In the genomic region with DNA sequence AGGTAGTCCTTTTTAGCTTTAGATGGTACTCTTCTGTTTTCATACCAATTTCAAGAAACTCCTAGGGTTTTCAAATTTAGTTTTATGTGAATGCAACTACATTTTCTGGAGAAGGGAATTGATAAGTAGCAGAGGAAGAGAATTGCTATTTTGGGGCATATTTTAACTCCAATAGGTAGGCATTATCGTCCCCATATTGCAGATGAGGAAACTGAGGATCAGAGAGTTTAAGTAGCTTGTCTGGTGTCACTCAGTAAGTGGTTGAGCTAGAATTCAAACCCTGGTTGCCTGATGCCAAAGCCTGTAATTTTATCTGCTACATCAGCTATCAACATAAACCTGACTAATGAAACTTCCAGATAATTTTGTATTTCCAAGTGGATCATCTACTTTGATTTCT, we compare ENCODE assay signal across 12 cellular contexts. TPM values are rescaled to one million over a fixed set of nuclear protein-coding genes. Genes with fewer than 3 reads are reported as not detected.
DNase-seq lines count a peak whose midpoint lies in the region; ATAC-seq and TF ChIP-seq lines count a peak whose summit lies in the region.
"Had no signal": no experiment of that assay in that cellular context is flagged by ENCODE, and none has a peak within 500 bp of the region (broad histone marks: within the 10 kb centered on the region; RNA-seq: fewer than 3 reads in every experiment).

No MANE protein-coding gene starts in this region.

- H3K36me3 ChIP-seq in CD8-positive, alpha-beta memory T cell (ENCODE audit: insufficient read depth, low read length) = no peaks in the 10 kb centered on the region
- H3K36me3 ChIP-seq in MG63 = 0 out of 2 replicates have a peak, but pooled peaks cover 2% of the 10 kb centered on the region
- H3K36me3 ChIP-seq: upper lobe of left lung had no signal

- TF ChIP-seq CTCF in MCF 10A (IDR thresholded peaks at IDR 0.05; ENCODE audit: unreplicated experiment) = no peak
- TF ChIP-seq CTCF in nephron progenitor cell (IDR thresholded peaks at IDR 0.05) = no peak

- peak overlapping the region; percentile 97 for H3K27ac ChIP-seq in CD8-positive, alpha-beta memory T cell (ENCODE audit: low read depth, low read length)

- POLR2A ChIA-PET in CD8-positive, alpha-beta memory T cell (lab: Charles Lee) = interaction anchor here (0.6 kb wide), 1 partner anchor 22 kb away, joined by 3 read pairs; no protein-coding TSS in a partner anchor
- POLR2A ChIA-PET in MCF 10A (lab: Yijun Ruan, JAX) = interaction anchor here (0.6 to 18.2 kb wide), 14 partner anchors 9 to 416 kb away, joined by 3 to 633 read pairs (median 4); no protein-coding TSS in a partner anchor

- H3K27me3 Mint-ChIP-seq in CD8-positive, alpha-beta memory T cell = peaks cover 0 to 3% of the 10 kb centered on the region in 2 donors
- no peaks in the 10 kb centered on the region for H3K27me3 Mint-ChIP-seq in MCF 10A (ENCODE audit: insufficient read depth, unreplicated experiment)
- H3K27me3 Mint-ChIP-seq in nephron progenitor cell (ENCODE audit: low read depth, poor library complexity) = no peaks in the 10 kb centered on the region

- peak overlapping the region; percentile 36 to 99 (median 92) for H3K4me3 Mint-ChIP-seq in CD8-positive, alpha-beta memory T cell
- H3K4me3 Mint-ChIP-seq in MCF 10A (ENCODE audit: unreplicated experiment) (peak overlapping the region; percentile 75), nephron progenitor cell (peak overlapping the region; percentile 97)

- H3K36me3 Mint-ChIP-seq in CD8-positive, alpha-beta memory T cell = peaks cover 0 to 29% (median 3%) of the 10 kb centered on the region in 3 donors
- H3K36me3 Mint-ChIP-seq in MCF 10A (ENCODE audit: insufficient read depth, unreplicated experiment) = peaks cover 17% of the 10 kb centered on the region
- H3K36me3 Mint-ChIP-seq in nephron progenitor cell (ENCODE audit: low read depth) = peaks cover 21% of the 10 kb centered on the region

- ATAC-seq in HG03520 (IDR thresholded peaks at IDR 0.05; ENCODE audit: unreplicated experiment) = no peak

- intact Hi-C loops in MCF 10A (cut with micrococcal nuclease) = loop anchor here (2.0 kb wide), 1 partner anchor 17 kb away; no protein-coding TSS in a partner anchor

- no peak for DNase-seq in CD8-positive, alpha-beta memory T cell
- no peak for DNase-seq in MG63
- no peak for DNase-seq in MCF 10A (ENCODE audit: unreplicated experiment)
- DNase-seq in nephron progenitor cell = no peak
- no peak for DNase-seq in hypothalamus (lab: John Stamatoyannopoulos, UW)
- no peak for DNase-seq in NCI-H446 (lab: John Stamatoyannopoulos, UW)
- no peak for DNase-seq in NCI-H1417 treated with DMSO at 0.1 percent for 48 hours (lab: John Stamatoyannopoulos, UW)
- DNase-seq: activated CD4-positive, alpha-beta T cell treated with anti-CD3 and anti-CD28 coated beads for 4 hours; NCI-H82; stimulated activated CD4-positive, alpha-beta T cell treated with anti-CD3 and anti-CD28 coated beads, Interleukin-15, amount 100 ng/mL, for 24 hours; upper lobe of left lung had no signal

- H3K9me3 ChIP-seq in CD8-positive, alpha-beta memory T cell (ENCODE audit: low read length) = no peaks in the 10 kb centered on the region
- H3K9me3 ChIP-seq in MG63 = no peaks in the 10 kb centered on the region
- H3K9me3 ChIP-seq: upper lobe of left lung had no signal

- peaks cover 57% of the 10 kb centered on the region for H3K4me1 ChIP-seq in CD8-positive, alpha-beta memory T cell (ENCODE audit: insufficient read depth, low read length)

- no peaks in the 10 kb centered on the region for H3K9me3 Mint-ChIP-seq in CD8-positive, alpha-beta memory T cell
- H3K9me3 Mint-ChIP-seq in MCF 10A (ENCODE audit: unreplicated experiment) = no peaks in the 10 kb centered on the region
- H3K9me3 Mint-ChIP-seq in nephron progenitor cell = no peaks in the 10 kb centered on the region

- H3K4me1 Mint-ChIP-seq in CD8-positive, alpha-beta memory T cell = peaks cover 68 to 86% (median 82%) of the 10 kb centered on the region in 3 donors
- H3K4me1 Mint-ChIP-seq in MCF 10A (ENCODE audit: insufficient read depth, unreplicated experiment) (peaks cover 26% of the 10 kb centered on the region), nephron progenitor cell (peaks cover 56% of the 10 kb centered on the region)

- peak overlapping the region; percentile 86 to 100 (median 96) for H3K27ac Mint-ChIP-seq in CD8-positive, alpha-beta memory T cell
- peak overlapping the region; percentile 44 for H3K27ac Mint-ChIP-seq in MCF 10A (ENCODE audit: low read depth, unreplicated experiment)
- no peak overlapping the region for H3K27ac Mint-ChIP-seq in nephron progenitor cell

- H3K27me3 ChIP-seq in CD8-positive, alpha-beta memory T cell (ENCODE audit: insufficient read depth, low read length, poor library complexity, severe bottlenecking) = no peaks in the 10 kb centered on the region
- no peaks in the 10 kb centered on the region for H3K27me3 ChIP-seq in MG63
- H3K27me3 ChIP-seq: upper lobe of left lung had no signal

- CTCF ChIA-PET in CD8-positive, alpha-beta memory T cell (lab: Charles Lee) = interaction anchor here (1.5 to 1.6 kb wide), 2 partner anchors 10 to 29 kb away, joined by 3 to 4 read pairs; no protein-coding TSS in a partner anchor
- CTCF ChIA-PET in MCF 10A (lab: Yijun Ruan, JAX) = interaction anchor here (0.6 to 2.1 kb wide), 2 partner anchors 13 to 155 kb away, joined by 3 to 8 read pairs; no protein-coding TSS in a partner anchor

- BruUV-seq in MCF 10A (replicated peaks; lab: Mats Ljungman, UMichigan) = no TSS peak

- H3K4me3 ChIP-seq in CD8-positive, alpha-beta memory T cell (ENCODE audit: low read length) = peak overlapping the region; percentile 94
- H3K4me3 ChIP-seq in MG63 = peak overlapping the region; percentile 94; the same call in 1 of the 2 replicates

RNA-seq across cellular contexts. Expression of gene NFYC, which starts 1.9 kb away (rescaled TPM):
- total RNA-seq in CD8-positive, alpha-beta memory T cell = 10 to 100 TPM; 61.3 to 61.6 TPM
- polyA plus RNA-seq in CD8-positive, alpha-beta memory T cell = 51.3 TPM
- 10.7 and 16.4 TPM in 2 replicates for total RNA-seq in MG63 (2014; rRNA removed; shearing (Covaris generic); ENCODE audit: low replicate concordance)
- 66.4 and 69.6 TPM in 2 replicates for total RNA-seq in MCF 10A (2022)

RNA-seq across cellular contexts. Expression of gene RIMS3, which starts 27.9 kb away (rescaled TPM):
- 1 to 10 TPM; 1.4 to 1.7 TPM for total RNA-seq in CD8-positive, alpha-beta memory T cell
- 5.4 TPM for polyA plus RNA-seq in CD8-positive, alpha-beta memory T cell
- total RNA-seq in MG63 (2014; rRNA removed; shearing (Covaris generic); ENCODE audit: low replicate concordance) = 0.82 TPM in 1 of 2 replicates, not detected in the other
- 0.29 and 0.58 TPM in 2 replicates for total RNA-seq in MCF 10A (2022)
